In the genomic region with DNA sequence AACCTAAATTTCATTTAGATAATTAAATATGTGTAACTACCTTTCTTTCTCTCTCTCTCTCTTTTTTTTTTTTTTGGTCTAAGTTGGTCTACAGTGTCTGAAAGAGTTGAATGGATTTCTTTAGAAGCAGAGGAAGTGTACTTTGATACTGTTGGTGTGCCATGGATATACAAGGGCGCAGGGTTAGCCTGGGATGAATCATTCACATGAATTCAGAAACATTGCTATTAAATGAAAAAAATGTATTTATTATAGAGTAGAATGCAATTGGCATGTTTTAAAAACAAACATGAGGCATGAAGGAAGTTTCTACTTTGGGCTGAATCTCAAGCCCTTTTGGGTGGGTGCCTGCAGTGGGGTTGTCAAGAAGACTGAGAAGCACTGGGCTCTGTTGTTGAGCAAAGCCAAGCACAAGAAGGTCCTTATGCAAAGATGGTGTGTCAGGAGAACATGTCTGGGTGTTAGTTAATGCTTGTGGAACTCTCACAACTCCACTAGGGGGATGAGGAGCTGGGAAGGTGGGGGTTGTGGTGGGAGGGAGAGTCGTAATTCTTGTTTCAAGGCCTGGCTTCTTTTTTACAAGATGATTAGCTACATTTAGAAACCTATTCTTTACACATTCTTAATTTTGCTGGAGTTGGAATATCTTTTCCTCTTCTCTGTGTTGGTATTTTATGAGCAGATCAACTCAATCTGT, we compare ENCODE assay signal across 15 cellular contexts. TPM values are rescaled to one million over a fixed set of nuclear protein-coding genes. Genes with fewer than 3 reads are reported as not detected.
DNase-seq lines count a peak whose midpoint lies in the region; ATAC-seq and TF ChIP-seq lines count a peak whose summit lies in the region.
"Had no signal": no experiment of that assay in that cellular context is flagged by ENCODE, and none has a peak within 500 bp of the region (broad histone marks: within the 10 kb centered on the region; RNA-seq: fewer than 3 reads in every experiment).

No MANE protein-coding gene starts in this region.

- H3K27me3 ChIP-seq in smooth muscle cell (ENCODE audit: low read depth): peaks cover 2% of the 10 kb centered on the region
- H3K27me3 ChIP-seq in gastrocnemius medialis: no peaks in the 10 kb centered on the region
- H3K27me3 ChIP-seq: spleen had no signal

- intact Hi-C loops in gastrocnemius medialis (cut with DNase I; ENCODE audit: low total_unique reads): no loop called here

- no peak for TF ChIP-seq POLR2A in gastrocnemius medialis (IDR thresholded peaks at IDR 0.05)

- DNase-seq in DMS53 (lab: John Stamatoyannopoulos, UW): peak; percentile 7
- no peak for DNase-seq in DMS53 treated with DMSO at 0.1 percent for 48 hours (lab: John Stamatoyannopoulos, UW; ENCODE audit: unreplicated experiment)
- peak; percentile 40 for DNase-seq in NCI-H69 (lab: John Stamatoyannopoulos, UW)
- peak; percentile 31 to 63 for DNase-seq in foreskin fibroblast
- DNase-seq in smooth muscle cell (lab: John Stamatoyannopoulos, UW; ENCODE audit: unreplicated experiment): no peak
- no peak for DNase-seq in gastrocnemius medialis
- DNase-seq in H4 (ENCODE audit: low spot score): no peak
- DNase-seq in NCI-H2081 treated with DMSO at 0.1 percent for 48 hours (lab: John Stamatoyannopoulos, UW): no peak
- DNase-seq: 8988T; activated CD4-positive, alpha-beta T cell treated with anti-CD3 and anti-CD28 coated beads, Interleukin-2, amount 10 ng/mL, durations not matched to agents 24 days and 14 days; DMS153; effector CD8-positive, alpha-beta T cell; NCI-H2171; spleen; T-cell had no signal

- no peak overlapping the region for H3K9ac ChIP-seq in smooth muscle cell (ENCODE audit: low read depth)

- H3K9me3 ChIP-seq in smooth muscle cell (replicated peaks; ENCODE audit: low read depth) (no peaks in the 10 kb centered on the region), gastrocnemius medialis (no peaks in the 10 kb centered on the region)
- H3K9me3 ChIP-seq: spleen had no signal

- H2AFZ ChIP-seq in smooth muscle cell (ENCODE audit: low read depth): no peak overlapping the region

- H3K4me1 ChIP-seq in smooth muscle cell (ENCODE audit: low read depth) (peaks cover 8% of the 10 kb centered on the region), gastrocnemius medialis (no peaks in the 10 kb centered on the region)
- H3K4me1 ChIP-seq: spleen had no signal

- 64% methylated on average over 2 of the region's 2 CpGs for WGBS in smooth muscle cell (ENCODE audit: low lambda C conversion rate)

- H3K4me2 ChIP-seq in smooth muscle cell: no peak overlapping the region

- no peaks in the 10 kb centered on the region for H3K79me2 ChIP-seq in smooth muscle cell (ENCODE audit: low read depth)

- in situ Hi-C loops in gastrocnemius medialis (cut with MboI; ENCODE audit: low sequenced_read_pairs in 4 of 4): no loop called here

- H3K4me3 ChIP-seq in foreskin fibroblast (ENCODE audit: low read depth in 1 of 2, low read length in 2 of 2): no peak overlapping the region
- H3K4me3 ChIP-seq in smooth muscle cell: no peak overlapping the region
- no peak overlapping the region for H3K4me3 ChIP-seq in gastrocnemius medialis
- H3K4me3 ChIP-seq: spleen had no signal

- H3K36me3 ChIP-seq in smooth muscle cell (ENCODE audit: low read depth) (no peaks in the 10 kb centered on the region), gastrocnemius medialis (no peaks in the 10 kb centered on the region)
- H3K36me3 ChIP-seq: spleen had no signal

- no peaks in the 10 kb centered on the region for H4K20me1 ChIP-seq in smooth muscle cell (ENCODE audit: low read depth)

- H3F3A ChIP-seq in smooth muscle cell (ENCODE audit: low read depth): peaks cover 5% of the 10 kb centered on the region

- H3K27ac ChIP-seq in smooth muscle cell (ENCODE audit: low read depth) (no peak overlapping the region), gastrocnemius medialis (no peak overlapping the region)
- H3K27ac ChIP-seq: spleen had no signal

- TF ChIP-seq CTCF in foreskin fibroblast (IDR thresholded peaks at IDR 0.05; ENCODE audit: low read depth, low read length) (peak; percentile 30), smooth muscle cell (IDR thresholded peaks at IDR 0.05; ENCODE audit: borderline replicate concordance, insufficient read depth, poor library complexity, severe bottlenecking) (peak; percentile 18), gastrocnemius medialis (IDR thresholded peaks at IDR 0.05 in 4 of 5, conservative IDR thresholded peaks at IDR 0.05 in 1 of 5) (no peak)

- no peak for ATAC-seq in gastrocnemius medialis
- ATAC-seq: T-cell had no signal

RNA-seq across cellular contexts. Expression of a gene that starts 57.9 kb away (rescaled TPM):
- total RNA-seq in smooth muscle cell (9.3 and 9.8 TPM in 2 replicates), gastrocnemius medialis (under 1 TPM in 1 of 4 donors, not detected in 3; 0.46 TPM)
- 1.6 and 9.4 TPM in 2 replicates for polyA plus RNA-seq in smooth muscle cell
- total RNA-seq in H4 (2014; rRNA removed; shearing (Covaris generic)): 8.6 and 9.8 TPM in 2 replicates
- total RNA-seq: activated CD4-positive, alpha-beta T cell treated with anti-CD3 and anti-CD28 coated beads, Interleukin-2, amount 10 ng/mL, durations not matched to agents 24 days and 14 days; T-cell had no signal

Comparison
In these comparisons a context has a peak if more than half of its experiments do, and no peak if none do; other contexts are left out.
1. DNase-seq: peak in DMS53 (single experiment), NCI-H69 (single experiment) and foreskin fibroblast (2 of 2); none in DMS53 treated with DMSO at 0.1 percent for 48 hours (single experiment), smooth muscle cell (single experiment), gastrocnemius medialis (0 of 2), H4 (single experiment) and NCI-H2081 treated with DMSO at 0.1 percent for 48 hours (single experiment).
2. CTCF ChIP-seq: peak in foreskin fibroblast (single experiment) and smooth muscle cell (single experiment); none in gastrocnemius medialis (0 of 5).